Comparison of ENCODE assay signal across 8 cellular contexts in genomic region chr4:107736924-107737448, GRCh38. TPM values are rescaled to one million over a fixed set of nuclear protein-coding genes. Genes with fewer than 3 reads are reported as not detected.
DNase-seq lines count a peak whose midpoint lies in the region; ATAC-seq and TF ChIP-seq lines count a peak whose summit lies in the region.

No MANE protein-coding gene starts in this region.

- CTCF ChIA-PET in PC-3 (lab: Charles Lee): interaction anchor here (0.6 kb wide), 1 partner anchor 176 kb away, joined by 10 read pairs; no protein-coding TSS in a partner anchor

- ATAC-seq in GM19452 (IDR thresholded peaks at IDR 0.05; ENCODE audit: unreplicated experiment) (peak; percentile 86), HG03432 (IDR thresholded peaks at IDR 0.05; ENCODE audit: unreplicated experiment) (peak; percentile 64), PC-3 (peak; percentile 71)

- H3K4me3 ChIP-seq in PC-3 (ENCODE audit: low read length): no peak overlapping the region
- H3K4me3 ChIP-seq in sigmoid colon: no peak overlapping the region

- peak; percentile 25 for DNase-seq in DMS53 treated with DMSO at 0.1 percent for 48 hours (lab: John Stamatoyannopoulos, UW; ENCODE audit: unreplicated experiment)
- DNase-seq in PC-3: peak; percentile 54
- peak; percentile 6 for DNase-seq in activated effector memory CD4-positive, alpha-beta T cell treated with Interleukin-2 at 50 U/mL for 16 hours
- DNase-seq in head of caudate nucleus: peak in 26 of 42 donors; percentile 14 to 74 (median 44)
- no peak for DNase-seq in sigmoid colon
- DNase-seq in NK-92 (lab: John Stamatoyannopoulos, UW; ENCODE audit: unreplicated experiment): no peak

- H3K9me3 ChIP-seq in PC-3 (ENCODE audit: low read length) (no peaks in the 10 kb centered on the region), sigmoid colon (no peaks in the 10 kb centered on the region)

- no peaks in the 10 kb centered on the region for H4K20me1 ChIP-seq in PC-3 (ENCODE audit: low read length)

- no peak overlapping the region for H2AFZ ChIP-seq in PC-3 (ENCODE audit: low read length)

- intact Hi-C loops in PC-3 (cut with micrococcal nuclease) (loop anchor here (5.0 kb wide), 2 partner anchors 70 to 555 kb away; no protein-coding TSS in a partner anchor), head of caudate nucleus (cut with DNase I) (no loop called here), sigmoid colon (cut with DNase I) (loop anchor here (10.0 kb wide), 1 partner anchor 492 kb away; no protein-coding TSS in a partner anchor)

- H3K4me1 ChIP-seq in PC-3 (ENCODE audit: insufficient read depth, low read length) (no peaks in the 10 kb centered on the region), sigmoid colon (peaks cover 0 to 48% (median 28%) of the 10 kb centered on the region in 4 donors)

- no peak overlapping the region for H3K9ac ChIP-seq in PC-3 (ENCODE audit: low read length)

- H3K4me2 ChIP-seq in PC-3 (ENCODE audit: low read length): no peak overlapping the region

- no peaks in the 10 kb centered on the region for H3K9me2 ChIP-seq in PC-3 (replicated peaks; ENCODE audit: low read length)

- no TSS peak for BruUV-seq in PC-3 (replicated peaks; lab: Mats Ljungman, UMichigan)

- H3K27ac ChIP-seq in PC-3 (ENCODE audit: low read length): no peak overlapping the region
- H3K27ac ChIP-seq in sigmoid colon: no peak overlapping the region

- no peak for TF ChIP-seq POLR2A in sigmoid colon (IDR thresholded peaks at IDR 0.05)

- no peaks in the 10 kb centered on the region for H3F3A ChIP-seq in PC-3 (ENCODE audit: low read length, unreplicated experiment)

- no peak for TF ChIP-seq EP300 in sigmoid colon (IDR thresholded peaks at IDR 0.05)

- POLR2A ChIA-PET in PC-3 (lab: Charles Lee; ENCODE audit: unreplicated experiment): no interaction called here

- peak; percentile 83 for TF ChIP-seq CTCF in PC-3 (conservative IDR thresholded peaks at IDR 0.05; ENCODE audit: low read depth, low read length)
- TF ChIP-seq CTCF in sigmoid colon (IDR thresholded peaks at IDR 0.05): peak; percentile 17 to 71 (median 57)

- H3K79me2 ChIP-seq in PC-3 (ENCODE audit: low read length): no peaks in the 10 kb centered on the region

- H3K27me3 ChIP-seq in PC-3 (ENCODE audit: low read length) (no peaks in the 10 kb centered on the region), sigmoid colon (no peaks in the 10 kb centered on the region)

- H3K36me3 ChIP-seq in PC-3 (ENCODE audit: low read depth, low read length): no peaks in the 10 kb centered on the region
- no peaks in the 10 kb centered on the region for H3K36me3 ChIP-seq in sigmoid colon

- WGBS in sigmoid colon, 2 donors: 57 to 71% methylated on average over 7 of the region's 7 CpGs

RNA-seq across cellular contexts. Expression of gene PAPSS1, which starts 17.0 kb away (rescaled TPM):
- 24.5 and 28.0 TPM in 2 replicates for total RNA-seq in PC-3 (2014; rRNA removed)
- total RNA-seq in sigmoid colon: 10 to 100 TPM; 25.5 to 30.0 (median 28.8) TPM
- 10 to 100 TPM; 20.6 to 21.6 (median 21.4) TPM for polyA plus RNA-seq in sigmoid colon

Comparison
In these comparisons a context has a peak if more than half of its experiments do, and no peak if none do; other contexts are left out.
1. DNase-seq: peak in DMS53 treated with DMSO at 0.1 percent for 48 hours (single experiment), PC-3 (single experiment), activated effector memory CD4-positive, alpha-beta T cell treated with Interleukin-2 at 50 U/mL for 16 hours (single experiment) and head of caudate nucleus (26 of 42); none in sigmoid colon (single experiment) and NK-92 (single experiment).
2. Peak in every context shown above with its lines, with median percentiles within 50 percentile points of each other: ATAC-seq.